ENCODE assay signal across 24 cellular contexts in genomic region chr11:94809251-94809650, GRCh38. TPM values are rescaled to one million over a fixed set of nuclear protein-coding genes. Genes with fewer than 3 reads are reported as not detected.
DNase-seq lines count a peak whose midpoint lies in the region; ATAC-seq, FAIRE-seq and TF ChIP-seq lines count a peak whose summit lies in the region.
"Had no signal": no experiment of that assay in that cellular context is flagged by ENCODE, and none has a peak within 500 bp of the region (broad histone marks: within the 10 kb centered on the region; RNA-seq: fewer than 3 reads in every experiment).

No MANE protein-coding gene starts in this region.

- CTCF ChIA-PET in K562 (lab: Yijun Ruan, JAX; ENCODE audit: low intra/inter-chr PET ratio), result no interaction called here

- no peak for TF ChIP-seq RAD21 in K562 (CRISPR knock-in tag; conservative IDR thresholded peaks at IDR 0.05 in 1 of 2, IDR thresholded peaks at IDR 0.05 in 1 of 2)

- POLR2A ChIA-PET in K562 (lab: Yijun Ruan, JAX), result no interaction called here

- in situ Hi-C loops in K562 (cut with MboI), result no loop called here

- ATAC-seq in right cardiac atrium (peak; percentile 50 to 66), K562 (peak; percentile 42; the same call in 2 of the 3 replicates), HG03521 (IDR thresholded peaks at IDR 0.05; ENCODE audit: unreplicated experiment) (no peak)
- ATAC-seq: left ventricle myocardium superior, SK-N-SH treated with all-trans-retinoic acid at 6 μM for 48 hours had no signal

- H3K27me3 ChIP-seq in right cardiac atrium (ENCODE audit: control insufficient read depth, insufficient read depth) (no peaks in the 10 kb centered on the region), K562 (ENCODE audit: control insufficient read depth in 2 of 2, insufficient read depth in 2 of 2, low read length in 2 of 2) (no peaks in the 10 kb centered on the region), prostate gland (replicated peaks; ENCODE audit: insufficient read depth) (no peaks in the 10 kb centered on the region)
- H3K27me3 ChIP-seq: heart right ventricle, MG63, neural progenitor cell had no signal

- intact Hi-C loops in right cardiac atrium (cut with DNase I), result no loop called here
- intact Hi-C loops in cardiac septum (cut with DNase I), result no loop called here
- intact Hi-C loops in K562 (cut with micrococcal nuclease), result no loop called here
- intact Hi-C loops in prostate gland (cut with DNase I), result no loop called here

- H3K4me1 ChIP-seq in right cardiac atrium (ENCODE audit: control insufficient read depth, insufficient read depth, low read length) (peaks cover 4% of the 10 kb centered on the region), K562 (replicated peaks in 1 of 2; ENCODE audit: control insufficient read depth in 2 of 2, insufficient read depth in 2 of 2, low read length in 2 of 2) (no peaks in the 10 kb centered on the region; a peak in 2 of 5 replicates), prostate gland (replicated peaks) (peaks cover 2% of the 10 kb centered on the region)
- H3K4me1 ChIP-seq: neural progenitor cell had no signal

- TF ChIP-seq POLR2A in K562 (conservative IDR thresholded peaks at IDR 0.05), result no peak
- no peak for TF ChIP-seq POLR2A in prostate gland (IDR thresholded peaks at IDR 0.05)

- no peak for FAIRE-seq in K562 (lab: Jason Lieb, UNC)
- FAIRE-seq: H54 had no signal

- H3K9me3 ChIP-seq in right cardiac atrium (ENCODE audit: control insufficient read depth, low read length), result no peaks in the 10 kb centered on the region
- no peaks in the 10 kb centered on the region for H3K9me3 ChIP-seq in K562 (replicated peaks; ENCODE audit: control insufficient read depth, insufficient read depth, low read depth, low read length)
- H3K9me3 ChIP-seq in prostate gland, result no peaks in the 10 kb centered on the region
- H3K9me3 ChIP-seq: heart right ventricle, MG63, thoracic aorta had no signal

- no peaks in the 10 kb centered on the region for H4K20me1 ChIP-seq in K562 (replicated peaks; ENCODE audit: control insufficient read depth, insufficient read depth, low read length)

- H3K9ac ChIP-seq in K562 (ENCODE audit: insufficient read depth in 1 of 2, low read depth in 2 of 2, low read length in 2 of 2), result no peak overlapping the region
- H3K9ac ChIP-seq: neural progenitor cell had no signal

- TF ChIP-seq CTCF in K562 (IDR thresholded peaks at IDR 0.05 in 2 of 3, conservative IDR thresholded peaks at IDR 0.05 in 1 of 3; ENCODE audit: insufficient read depth in 2 of 3, low read depth in 1 of 3, low read length in 3 of 3) (no peak), prostate gland (IDR thresholded peaks at IDR 0.05) (no peak)

- WGBS in right cardiac atrium, result 64% methylated on average over 5 of the region's 5 CpGs
- WGBS in K562 (ENCODE audit: insufficient coverage, low coverage, missing lambda C conversion rate), result 33% methylated on average over 5 of the region's 5 CpGs
- WGBS in prostate gland, result 90% methylated on average over 5 of the region's 5 CpGs

- BruUV-seq in K562 (replicated peaks; lab: Mats Ljungman, UMichigan), result no TSS peak

- DNase-seq in right cardiac atrium (no peak), cardiac septum (ENCODE audit: low spot score) (no peak), K562 (ENCODE audit: extremely low read depth in 1 of 4, low spot score in 3 of 4) (no peak), kidney tubule cell (ENCODE audit: low spot score) (peak; percentile 40), NCI-H2107 treated with DMSO at 0.1 percent for 48 hours (lab: John Stamatoyannopoulos, UW; ENCODE audit: unreplicated experiment) (no peak), DMS 273 (lab: John Stamatoyannopoulos, UW; ENCODE audit: unreplicated experiment) (no peak), prostate gland (ENCODE audit: low spot score) (no peak)
- DNase-seq: 8988T; activated CD4-positive, alpha-beta T cell treated with anti-CD3 and anti-CD28 coated beads, Interleukin-2, amount 50 U/mL, for 48 hours; activated effector memory CD4-positive, alpha-beta T cell treated with Interleukin-2 at 50 U/mL for 16 hours; cortex of kidney; heart right ventricle; left ventricle myocardium superior; MG63; NCI-H1436; NCI-H748 treated with DMSO at 0.1 percent for 48 hours; stimulated activated CD4-positive, alpha-beta T cell treated with anti-CD3 and anti-CD28 coated beads, Interleukin-4, amount 100 ng/mL, for 24 hours; stimulated activated naive CD4-positive, alpha-beta T cell treated with Interleukin-2 at 50 U/mL for 16 hours had no signal

- H3K36me3 ChIP-seq in K562 (ENCODE audit: control insufficient read depth, insufficient read depth, low read length), result peaks cover 21% of the 10 kb centered on the region
- H3K36me3 ChIP-seq in prostate gland, result no peaks in the 10 kb centered on the region
- H3K36me3 ChIP-seq: neural progenitor cell, thoracic aorta had no signal

- no peak for TF ChIP-seq EP300 in K562 (IDR thresholded peaks at IDR 0.05; ENCODE audit: low read length)

- H2AFZ ChIP-seq in K562 (ENCODE audit: low read depth, low read length), result no peak overlapping the region
- H2AFZ ChIP-seq: neural progenitor cell had no signal

- H3K4me3 ChIP-seq in right cardiac atrium (ENCODE audit: low read length), result no peak overlapping the region
- no peak overlapping the region for H3K4me3 ChIP-seq in K562
- H3K4me3 ChIP-seq in prostate gland, result no peak overlapping the region
- H3K4me3 ChIP-seq: heart right ventricle, MG63, neural progenitor cell, thoracic aorta had no signal

- H3K27ac ChIP-seq in right cardiac atrium (ENCODE audit: low read length) (no peak overlapping the region), K562 (ENCODE audit: extremely low read depth, low read depth, low read length) (no peak overlapping the region), prostate gland (no peak overlapping the region)
- H3K27ac ChIP-seq: heart right ventricle, neural progenitor cell, RWPE1, thoracic aorta had no signal

- H3K9me1 ChIP-seq in K562 (ENCODE audit: control insufficient read depth, insufficient read depth, low read length), result no peaks in the 10 kb centered on the region

- H3K4me2 ChIP-seq in K562 (ENCODE audit: insufficient read depth, low read length), result no peak overlapping the region
- H3K4me2 ChIP-seq: neural progenitor cell had no signal

- H3K79me2 ChIP-seq in K562 (ENCODE audit: control insufficient read depth, insufficient read depth, low read length), result 0 out of 3 replicates have a peak, but pooled peaks cover 7% of the 10 kb centered on the region

TF ChIP-seq in K562, 482 proteins besides CTCF, POLR2A, EP300 and RAD21 (continues in another document):
- no peak for TF ChIP-seq TAF15 (IDR thresholded peaks at IDR 0.05; ENCODE audit: low read depth, low read length)
- TF ChIP-seq ZFP36 (IDR thresholded peaks at IDR 0.05; ENCODE audit: low read depth, low read length, partially characterized antibody), result no peak
- TF ChIP-seq CTCFL (IDR thresholded peaks at IDR 0.05; ENCODE audit: borderline replicate concordance, insufficient read depth, low read depth, low read length, poor library complexity, severe bottlenecking), result no peak
- TF ChIP-seq NR2F6 (CRISPR knock-in tag; IDR thresholded peaks at IDR 0.05), result no peak
- no peak for TF ChIP-seq HDAC3 (IDR thresholded peaks at IDR 0.05; ENCODE audit: borderline replicate concordance, partially characterized antibody)
- no peak for TF ChIP-seq TCF7L2 (IDR thresholded peaks at IDR 0.05; ENCODE audit: low read depth, low read length)
- no peak for TF ChIP-seq TRIM24 (IDR thresholded peaks at IDR 0.05)
- no peak for TF ChIP-seq NFYB (IDR thresholded peaks at IDR 0.05; ENCODE audit: extremely low read depth, insufficient read length)
- TF ChIP-seq POLR2H (tag; IDR thresholded peaks at IDR 0.05; ENCODE audit: low read depth), result no peak
- TF ChIP-seq XRCC5 (IDR thresholded peaks at IDR 0.05; ENCODE audit: low read depth, low read length), result no peak
- no peak for TF ChIP-seq MTF1 (CRISPR knock-in tag; IDR thresholded peaks at IDR 0.05; ENCODE audit: borderline replicate concordance)
- no peak for TF ChIP-seq FOXA1 (IDR thresholded peaks at IDR 0.05; ENCODE audit: borderline replicate concordance)
- TF ChIP-seq MBD2 (IDR thresholded peaks at IDR 0.05; ENCODE audit: borderline replicate concordance, low read depth), result no peak
- TF ChIP-seq ZKSCAN8 (CRISPR knock-in tag; IDR thresholded peaks at IDR 0.05), result no peak

RNA-seq across cellular contexts. Expression of gene AMOTL1, which starts 41.1 kb away (rescaled TPM):
- total RNA-seq in right cardiac atrium, result 10 to 100 TPM; 46.6 to 84.1 (median 55.3) TPM
- polyA plus RNA-seq in right cardiac atrium, result 15.2 TPM
- 60.1 TPM for total RNA-seq in cardiac septum
- 33.3 and 42.6 TPM in 2 replicates for total RNA-seq in K562 (2011; cell fraction: chromatin; rRNA removed; ENCODE audit: low replicate concordance)
- total RNA-seq in K562 (2011; cell fraction: nucleolus; rRNA removed), result 17.8 and 18.0 TPM in 2 replicates
- 26.3 and 39.2 TPM in 2 replicates for total RNA-seq in K562 (2011; cell fraction: nucleoplasm; rRNA removed)
- total RNA-seq in K562 (2014; rRNA removed), result 20.9 and 22.1 TPM in 2 replicates
- total RNA-seq in K562 (2014; rRNA removed; fragmentation: Illumina TruSeq; extraction: Trizol), result 14.0 and 14.4 TPM in 2 replicates
- total RNA-seq in K562 (2015; rRNA removed; fragmentation: Illumina TruSeq; extraction: Trizol), result 12.8 and 12.9 TPM in 2 replicates
- 29.9 and 35.4 TPM in 2 replicates for total RNA-seq in K562 (2021)
- 2.5 and 16.7 TPM in 2 replicates for polyA plus RNA-seq in K562 (2011; rRNA removed)
- polyA plus RNA-seq in K562 (2011; cell fraction: cytosol; rRNA removed), result 2.0 and 12.2 TPM in 2 replicates
- 3.0 and 21.5 TPM in 2 replicates for polyA plus RNA-seq in K562 (2011; cell fraction: nucleus; rRNA removed)
- 17.9 and 23.2 TPM in 2 replicates for polyA plus RNA-seq in K562 (2012)
- 18.7 and 18.8 TPM in 2 replicates for polyA plus RNA-seq in K562 (2014; fragmentation: Illumina TruSeq; extraction: Trizol)
- polyA plus RNA-seq in K562 (2014; fragmentation: Nextera tagmentation; extraction: Ambion mirVana), result 1 to 10 TPM; 4.0 to 4.7 TPM
- 12.6 and 13.3 TPM in 2 replicates for polyA plus RNA-seq in K562 (2014; rRNA removed)
- polyA minus RNA-seq in K562 (2011; rRNA and poly(A)+ RNA removed), result 5.5 and 37.5 TPM in 2 replicates
- polyA minus RNA-seq in K562 (2011; cell fraction: cytosol; rRNA and poly(A)+ RNA removed), result 3.5 and 21.8 TPM in 2 replicates
- polyA minus RNA-seq in K562 (2011; cell fraction: nucleus; rRNA and poly(A)+ RNA removed), result 3.9 and 17.8 TPM in 2 replicates
- total RNA-seq in prostate gland, result 10 to 100 TPM; 49.2 to 67.2 TPM
